In genomic region chr2:29000954-29001353, GRCh38 we compare ENCODE assay signal across 19 cellular contexts. TPM values are rescaled to one million over a fixed set of nuclear protein-coding genes. Genes with fewer than 3 reads are reported as not detected.
DNase-seq lines count a peak whose midpoint lies in the region; ATAC-seq and TF ChIP-seq lines count a peak whose summit lies in the region.
"Had no signal": no experiment of that assay in that cellular context is flagged by ENCODE, and none has a peak within 500 bp of the region (broad histone marks: within the 10 kb centered on the region; RNA-seq: fewer than 3 reads in every experiment).

No MANE protein-coding gene starts in this region.

- no peaks in the 10 kb centered on the region for H3K9me3 Mint-ChIP-seq in CD4-positive, alpha-beta memory T cell
- peaks cover 0 to 3% (median 0%) of the 10 kb centered on the region in 3 donors for H3K9me3 Mint-ChIP-seq in IgD-negative memory B cell
- H3K9me3 Mint-ChIP-seq: activated naive CD4-positive, alpha-beta T cell treated with anti-CD3 and anti-CD28 coated beads, Interleukin-2, amount 50 U/mL, for 24 hours; H9 had no signal

- H3K4me2 ChIP-seq in BLaER1: peak overlapping the region; percentile 44

- no peaks in the 10 kb centered on the region for H4K20me1 ChIP-seq in BLaER1

- H3K4me1 Mint-ChIP-seq in CD4-positive, alpha-beta memory T cell: peaks cover 16 to 36% (median 27%) of the 10 kb centered on the region in 4 donors
- peaks cover 7 to 10% (median 9%) of the 10 kb centered on the region in 3 donors for H3K4me1 Mint-ChIP-seq in IgD-negative memory B cell

- H3K27ac Mint-ChIP-seq in CD4-positive, alpha-beta memory T cell: peak overlapping the region; percentile 81 to 99 (median 92)
- peak overlapping the region in 2 of 3 donors; percentile 19 to 98 for H3K27ac Mint-ChIP-seq in IgD-negative memory B cell
- H3K27ac Mint-ChIP-seq: activated naive CD4-positive, alpha-beta T cell treated with anti-CD3 and anti-CD28 coated beads, Interleukin-2, amount 50 U/mL, for 24 hours had no signal

- 78% methylated on average over 5 of the region's 5 CpGs for WGBS in esophagus muscularis mucosa

- H3K9ac ChIP-seq in BLaER1: no peak overlapping the region

- CTCF ChIA-PET in CD4-positive, alpha-beta memory T cell (lab: Charles Lee; ENCODE audit: partially characterized antibody): interaction anchor here (1.0 to 5.1 kb wide), 2 partner anchors 13 to 115 kb away, joined by 4 to 76 read pairs; no protein-coding TSS in a partner anchor

- H3K27me3 ChIP-seq in BLaER1 (no peaks in the 10 kb centered on the region), lower lobe of right lung (ENCODE audit: low read depth) (no peaks in the 10 kb centered on the region), esophagus muscularis mucosa (no peaks in the 10 kb centered on the region)
- no peaks in the 10 kb centered on the region for H3K27me3 ChIP-seq in CD4-positive, alpha-beta memory T cell (ENCODE audit: insufficient read depth, low read length)
- H3K27me3 ChIP-seq: body of pancreas, gastroesophageal sphincter, MG63, ovary had no signal

- H3K9me3 ChIP-seq in BLaER1 (no peaks in the 10 kb centered on the region), lower lobe of right lung (no peaks in the 10 kb centered on the region), esophagus muscularis mucosa (no peaks in the 10 kb centered on the region)
- H3K9me3 ChIP-seq in CD4-positive, alpha-beta memory T cell (ENCODE audit: control insufficient read depth in 1 of 2, low read length in 2 of 2): no peaks in the 10 kb centered on the region
- H3K9me3 ChIP-seq: body of pancreas, gastroesophageal sphincter, MG63, ovary had no signal

- DNase-seq in CD4-positive, alpha-beta memory T cell: peak in 1 of 5 donors; percentile 32
- DNase-seq in lower lobe of right lung (no peak), esophagus muscularis mucosa (ENCODE audit: extremely low spot score) (no peak), NCI-H2081 (lab: John Stamatoyannopoulos, UW) (no peak), GDM1 (lab: John Stamatoyannopoulos, UW) (no peak)
- DNase-seq: activated CD4-positive, alpha-beta T cell treated with anti-CD3 and anti-CD28 coated beads for 1 hour; H9; MG63; NCI-H187; ovary; SHP77 treated with DMSO at 0.1 percent for 48 hours; stimulated activated CD4-positive, alpha-beta T cell treated with anti-CD3 and anti-CD28 coated beads, Interleukin-1b, Interleukin-23, amount 100 ng/mL, for 48 hours had no signal

- POLR2A ChIA-PET in CD4-positive, alpha-beta memory T cell (lab: Charles Lee; ENCODE audit: partially characterized antibody): interaction anchor here (0.9 to 5.6 kb wide), 3 partner anchors 13 to 120 kb away, joined by 3 to 164 read pairs (median 11); no protein-coding TSS in a partner anchor

- no peak for TF ChIP-seq EP300 in esophagus muscularis mucosa (IDR thresholded peaks at IDR 0.05)

- H3K4me3 Mint-ChIP-seq in CD4-positive, alpha-beta memory T cell: peak overlapping the region in 5 of 8 donors; percentile 50 to 83 (median 69)
- H3K4me3 Mint-ChIP-seq in IgD-negative memory B cell: peak overlapping the region in 1 of 4 donors; percentile 39
- H3K4me3 Mint-ChIP-seq: H9 had no signal

- ATAC-seq in lower lobe of right lung: peak in 1 of 2 donors; percentile 8
- ATAC-seq: body of pancreas had no signal

- H3K27ac ChIP-seq in BLaER1 (no peak overlapping the region), lower lobe of right lung (peak overlapping the region; percentile 46), esophagus muscularis mucosa (replicated peaks in 1 of 4) (no peak overlapping the region)
- no peak overlapping the region for H3K27ac ChIP-seq in CD4-positive, alpha-beta memory T cell (ENCODE audit: low read depth, low read length)
- H3K27ac ChIP-seq: epithelial cell of prostate, ovary had no signal

- H3K36me3 ChIP-seq in BLaER1: no peaks in the 10 kb centered on the region
- H3K36me3 ChIP-seq in CD4-positive, alpha-beta memory T cell (ENCODE audit: insufficient read depth, low read length): no peaks in the 10 kb centered on the region
- no peaks in the 10 kb centered on the region for H3K36me3 ChIP-seq in lower lobe of right lung
- no peaks in the 10 kb centered on the region for H3K36me3 ChIP-seq in esophagus muscularis mucosa
- H3K36me3 ChIP-seq: gastroesophageal sphincter, MG63, ovary had no signal

- H3K27me3 Mint-ChIP-seq in CD4-positive, alpha-beta memory T cell: no peaks in the 10 kb centered on the region
- H3K27me3 Mint-ChIP-seq in IgD-negative memory B cell: peaks cover 1% of the 10 kb centered on the region
- H3K27me3 Mint-ChIP-seq: activated naive CD4-positive, alpha-beta T cell treated with anti-CD3 and anti-CD28 coated beads, Interleukin-2, amount 50 U/mL, for 24 hours had no signal

- TF ChIP-seq CTCF in lower lobe of right lung (IDR thresholded peaks at IDR 0.05) (no peak), esophagus muscularis mucosa (IDR thresholded peaks at IDR 0.05) (no peak)

- TF ChIP-seq POLR2A in esophagus muscularis mucosa (IDR thresholded peaks at IDR 0.05; ENCODE audit: low read depth): no peak

- intact Hi-C loops in CD4-positive, alpha-beta memory T cell (cut with micrococcal nuclease): loop anchor here (2.0 kb wide), 1 partner anchor 14 kb away; no protein-coding TSS in a partner anchor
- intact Hi-C loops in lower lobe of right lung (cut with DNase I): no loop called here
- intact Hi-C loops in esophagus muscularis mucosa (cut with DNase I): no loop called here

- H3K4me3 ChIP-seq in BLaER1 (no peak overlapping the region), lower lobe of right lung (no peak overlapping the region), esophagus muscularis mucosa (no peak overlapping the region)
- no peak overlapping the region for H3K4me3 ChIP-seq in CD4-positive, alpha-beta memory T cell (ENCODE audit: low read length in 2 of 2)
- H3K4me3 ChIP-seq: body of pancreas, gastroesophageal sphincter, MG63, ovary had no signal

- H3K36me3 Mint-ChIP-seq in CD4-positive, alpha-beta memory T cell: no peaks in the 10 kb centered on the region
- no peaks in the 10 kb centered on the region for H3K36me3 Mint-ChIP-seq in IgD-negative memory B cell
- H3K36me3 Mint-ChIP-seq: activated naive CD4-positive, alpha-beta T cell treated with anti-CD3 and anti-CD28 coated beads, Interleukin-2, amount 50 U/mL, for 24 hours had no signal

- H3K4me1 ChIP-seq in BLaER1 (peaks cover 21% of the 10 kb centered on the region), lower lobe of right lung (peaks cover 21% of the 10 kb centered on the region), esophagus muscularis mucosa (peaks cover 0 to 16% (median 0%) of the 10 kb centered on the region in 4 donors)
- H3K4me1 ChIP-seq in CD4-positive, alpha-beta memory T cell (ENCODE audit: insufficient read depth, low read length): peaks cover 23% of the 10 kb centered on the region
- H3K4me1 ChIP-seq: body of pancreas had no signal

RNA-seq across cellular contexts. Expression of gene TOGARAM2, which starts 19.9 kb away (rescaled TPM):
- 1 to 10 TPM; 1.8 to 2.7 TPM for total RNA-seq in CD4-positive, alpha-beta memory T cell
- polyA plus RNA-seq in CD4-positive, alpha-beta memory T cell: 1 to 10 TPM in 1 of 2 donors, under 1 TPM in 1; 0.46 to 1.6 TPM
- polyA plus RNA-seq in IgD-negative memory B cell: 0.28 TPM
- 15.4 TPM for total RNA-seq in lower lobe of right lung
- total RNA-seq in esophagus muscularis mucosa: under 1 TPM; 0.57 to 0.99 (median 0.77) TPM
- total RNA-seq: NCI-H460 had no signal
